In genomic region chr9:9552665-9553064, GRCh38 we compare ENCODE assay signal across 14 cellular contexts.
DNase-seq lines count a peak whose midpoint lies in the region; TF ChIP-seq lines count a peak whose summit lies in the region.
"Had no signal": no experiment of that assay in that cellular context is flagged by ENCODE, and none has a peak within 500 bp of the region (broad histone marks: within the 10 kb centered on the region; RNA-seq: fewer than 3 reads in every experiment).

No MANE protein-coding gene starts in this region.

- no peaks in the 10 kb centered on the region for H3K4me1 Mint-ChIP-seq in type B pancreatic cell (ENCODE audit: unreplicated experiment)
- H3K4me1 Mint-ChIP-seq: B cell, T-cell had no signal

- no peak overlapping the region for H3K4me3 Mint-ChIP-seq in type B pancreatic cell
- H3K4me3 Mint-ChIP-seq: B cell; CD4-positive, alpha-beta T cell; T-cell had no signal

- no peaks in the 10 kb centered on the region for H3K27me3 Mint-ChIP-seq in type B pancreatic cell
- H3K27me3 Mint-ChIP-seq: B cell; CD4-positive, alpha-beta T cell; T-cell had no signal

- H3K36me3 Mint-ChIP-seq in type B pancreatic cell: no peaks in the 10 kb centered on the region
- H3K36me3 Mint-ChIP-seq: T-cell had no signal

- peak; percentile 20 for DNase-seq in DMS153 (lab: John Stamatoyannopoulos, UW)
- DNase-seq in DMS153 treated with DMSO at 0.1 percent for 48 hours (lab: John Stamatoyannopoulos, UW; ENCODE audit: unreplicated experiment): no peak
- peak; percentile 35 for DNase-seq in NCI-H146 treated with DMSO at 0.1 percent for 48 hours (lab: John Stamatoyannopoulos, UW; ENCODE audit: unreplicated experiment)
- peak; percentile 55 to 89 for DNase-seq in NCI-H524 (lab: John Stamatoyannopoulos, UW)
- peak; percentile 85 for DNase-seq in RPMI8226
- DNase-seq in KG1 (lab: John Stamatoyannopoulos, UW): no peak
- no peak for DNase-seq in SKM-1 treated with dmso at 0.1 percent for 144 hours (lab: John Stamatoyannopoulos, UW; ENCODE audit: unreplicated experiment)
- DNase-seq in type B pancreatic cell (ENCODE audit: extremely low spot score, unreplicated experiment): no peak
- DNase-seq: CD4-positive, alpha-beta T cell; GOT3; NCI-H2227 treated with DMSO at 0.1 percent for 48 hours; T-cell; T-helper 9 cell had no signal

- no peak overlapping the region for H3K27ac Mint-ChIP-seq in type B pancreatic cell
- H3K27ac Mint-ChIP-seq: B cell; CD4-positive, alpha-beta T cell; T-cell had no signal

- no peaks in the 10 kb centered on the region for H3K9me3 Mint-ChIP-seq in type B pancreatic cell
- H3K9me3 Mint-ChIP-seq: CD4-positive, alpha-beta T cell had no signal

- TF ChIP-seq CTCF in type B pancreatic cell (conservative IDR thresholded peaks at IDR 0.05): no peak

Comparison
In these comparisons a context has a peak if more than half of its experiments do, and no peak if none do; other contexts are left out.
1. DNase-seq: peak in DMS153 (single experiment), NCI-H146 treated with DMSO at 0.1 percent for 48 hours (single experiment), NCI-H524 (2 of 2) and RPMI8226 (single experiment); none in DMS153 treated with DMSO at 0.1 percent for 48 hours (single experiment), KG1 (single experiment), SKM-1 treated with dmso at 0.1 percent for 144 hours (single experiment) and type B pancreatic cell (single experiment).